ENCODE assay signal across 1 cellular context in the genomic region with DNA sequence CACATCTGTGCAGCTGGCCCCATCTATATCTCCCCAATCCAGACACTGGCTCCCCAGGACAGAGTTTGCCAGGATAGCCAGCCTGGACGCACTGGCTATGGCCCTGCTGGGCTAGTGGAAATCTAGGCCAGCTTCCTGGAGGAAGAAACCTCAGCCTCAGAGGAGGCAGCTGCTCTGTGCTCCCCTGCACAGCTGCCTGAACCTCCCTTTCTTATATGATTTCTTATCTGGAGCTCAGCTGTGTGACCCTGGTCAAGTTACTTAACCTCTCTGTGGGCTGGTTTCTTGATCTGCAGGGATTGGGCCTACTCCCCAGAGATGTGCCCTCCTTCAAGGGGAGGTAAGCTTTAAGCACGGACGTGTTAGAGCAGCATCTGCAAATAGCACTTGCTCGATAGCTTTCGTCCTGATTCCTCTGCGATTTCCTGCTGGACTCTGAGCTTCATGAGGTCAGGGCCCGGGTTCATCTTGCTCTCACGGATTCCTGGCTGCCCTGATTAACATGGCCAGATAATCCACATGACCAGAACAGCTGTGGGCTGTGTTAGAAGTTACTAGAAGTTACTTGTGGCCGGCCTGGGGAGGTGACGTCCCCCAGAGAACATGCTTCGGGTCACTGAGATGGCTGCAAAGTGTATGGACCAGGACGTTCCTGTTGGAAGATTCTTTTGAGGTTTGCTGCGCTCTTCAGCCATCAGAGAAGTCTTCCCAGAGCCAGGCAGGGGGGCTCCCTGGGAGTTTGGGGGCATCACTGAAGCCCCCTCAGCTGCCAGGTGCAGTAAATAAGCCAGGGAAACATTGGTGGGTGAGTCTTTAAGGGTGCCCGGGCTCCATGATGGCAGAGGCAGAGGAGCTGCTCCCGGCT.
TF ChIP-seq lines count a peak whose summit lies in the region.

No MANE protein-coding gene starts in this region.

TF ChIP-seq in HepG2, 621 proteins besides CTCF, POLR2A, EP300 and RAD21 (continued from another document and continues in another):
- TF ChIP-seq, protein P1, sequence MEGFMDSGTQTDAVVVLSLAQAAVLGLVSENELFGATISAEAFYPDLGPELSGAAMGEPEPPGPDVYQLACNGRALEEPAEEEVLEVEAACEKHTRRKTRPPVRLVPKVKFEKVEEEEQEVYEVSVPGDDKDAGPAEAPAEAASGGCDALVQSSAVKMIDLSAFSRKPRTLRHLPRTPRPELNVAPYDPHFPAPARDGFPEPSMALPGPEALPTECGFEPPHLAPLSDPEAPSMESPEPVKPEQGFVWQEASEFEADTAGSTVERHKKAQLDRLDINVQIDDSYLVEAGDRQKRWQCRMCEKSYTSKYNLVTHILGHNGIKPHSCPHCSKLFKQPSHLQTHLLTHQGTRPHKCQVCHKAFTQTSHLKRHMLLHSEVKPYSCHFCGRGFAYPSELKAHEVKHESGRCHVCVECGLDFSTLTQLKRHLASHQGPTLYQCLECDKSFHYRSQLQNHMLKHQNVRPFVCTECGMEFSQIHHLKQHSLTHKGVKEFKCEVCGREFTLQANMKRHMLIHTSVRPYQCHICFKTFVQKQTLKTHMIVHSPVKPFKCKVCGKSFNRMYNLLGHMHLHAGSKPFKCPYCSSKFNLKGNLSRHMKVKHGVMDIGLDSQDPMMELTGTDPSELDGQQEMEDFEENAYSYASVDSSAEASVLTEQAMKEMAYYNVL (CRISPR knock-in tag; IDR thresholded peaks at IDR 0.05; ENCODE audit: borderline replicate concordance), result no peak
- no peak for TF ChIP-seq GMEB2 (CRISPR knock-in tag; IDR thresholded peaks at IDR 0.05; ENCODE audit: low read depth)
- TF ChIP-seq ZNF557 (CRISPR knock-in tag; IDR thresholded peaks at IDR 0.05), result no peak
- TF ChIP-seq ZNF547 (CRISPR knock-in tag; IDR thresholded peaks at IDR 0.05), result peak; percentile 61
- no peak for TF ChIP-seq ZNF343 (CRISPR knock-in tag; IDR thresholded peaks at IDR 0.05)
- peak; percentile 55; the same call in 1 of the 2 replicates for TF ChIP-seq ZNF713 (CRISPR knock-in tag; IDR thresholded peaks at IDR 0.05)
- no peak for TF ChIP-seq SYNCRIP (IDR thresholded peaks at IDR 0.05; ENCODE audit: insufficient read depth, low read depth, low read length)
- no peak for TF ChIP-seq NFE2L1 (CRISPR knock-in tag; IDR thresholded peaks at IDR 0.05; ENCODE audit: borderline replicate concordance)
- TF ChIP-seq, protein P2, sequence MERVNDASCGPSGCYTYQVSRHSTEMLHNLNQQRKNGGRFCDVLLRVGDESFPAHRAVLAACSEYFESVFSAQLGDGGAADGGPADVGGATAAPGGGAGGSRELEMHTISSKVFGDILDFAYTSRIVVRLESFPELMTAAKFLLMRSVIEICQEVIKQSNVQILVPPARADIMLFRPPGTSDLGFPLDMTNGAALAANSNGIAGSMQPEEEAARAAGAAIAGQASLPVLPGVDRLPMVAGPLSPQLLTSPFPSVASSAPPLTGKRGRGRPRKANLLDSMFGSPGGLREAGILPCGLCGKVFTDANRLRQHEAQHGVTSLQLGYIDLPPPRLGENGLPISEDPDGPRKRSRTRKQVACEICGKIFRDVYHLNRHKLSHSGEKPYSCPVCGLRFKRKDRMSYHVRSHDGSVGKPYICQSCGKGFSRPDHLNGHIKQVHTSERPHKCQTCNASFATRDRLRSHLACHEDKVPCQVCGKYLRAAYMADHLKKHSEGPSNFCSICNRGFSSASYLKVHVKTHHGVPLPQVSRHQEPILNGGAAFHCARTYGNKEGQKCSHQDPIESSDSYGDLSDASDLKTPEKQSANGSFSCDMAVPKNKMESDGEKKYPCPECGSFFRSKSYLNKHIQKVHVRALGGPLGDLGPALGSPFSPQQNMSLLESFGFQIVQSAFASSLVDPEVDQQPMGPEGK (CRISPR knock-in tag; IDR thresholded peaks at IDR 0.05), result peak; percentile 69
- TF ChIP-seq ZNF562 (CRISPR knock-in tag; IDR thresholded peaks at IDR 0.05; ENCODE audit: borderline replicate concordance), result no peak
- TF ChIP-seq ZC3H4 (CRISPR knock-in tag; IDR thresholded peaks at IDR 0.05; ENCODE audit: borderline replicate concordance), result no peak
- no peak; the same call in 1 of the 2 replicates for TF ChIP-seq ZNF33B (CRISPR knock-in tag; IDR thresholded peaks at IDR 0.05)
- no peak for TF ChIP-seq MED8 (CRISPR knock-in tag; IDR thresholded peaks at IDR 0.05; ENCODE audit: insufficient replicate concordance)
- no peak for TF ChIP-seq RBM39 (IDR thresholded peaks at IDR 0.05; ENCODE audit: low read depth, low read length, poor library complexity, severe bottlenecking)
- 0 out of 2 replicates have a peak, but pooled peaks have one; percentile 24 for TF ChIP-seq ZNF280D (CRISPR knock-in tag; IDR thresholded peaks at IDR 0.05)
- TF ChIP-seq CBFB (CRISPR knock-in tag; IDR thresholded peaks at IDR 0.05), result no peak; the same call in 1 of the 2 replicates
- TF ChIP-seq, protein P3, sequence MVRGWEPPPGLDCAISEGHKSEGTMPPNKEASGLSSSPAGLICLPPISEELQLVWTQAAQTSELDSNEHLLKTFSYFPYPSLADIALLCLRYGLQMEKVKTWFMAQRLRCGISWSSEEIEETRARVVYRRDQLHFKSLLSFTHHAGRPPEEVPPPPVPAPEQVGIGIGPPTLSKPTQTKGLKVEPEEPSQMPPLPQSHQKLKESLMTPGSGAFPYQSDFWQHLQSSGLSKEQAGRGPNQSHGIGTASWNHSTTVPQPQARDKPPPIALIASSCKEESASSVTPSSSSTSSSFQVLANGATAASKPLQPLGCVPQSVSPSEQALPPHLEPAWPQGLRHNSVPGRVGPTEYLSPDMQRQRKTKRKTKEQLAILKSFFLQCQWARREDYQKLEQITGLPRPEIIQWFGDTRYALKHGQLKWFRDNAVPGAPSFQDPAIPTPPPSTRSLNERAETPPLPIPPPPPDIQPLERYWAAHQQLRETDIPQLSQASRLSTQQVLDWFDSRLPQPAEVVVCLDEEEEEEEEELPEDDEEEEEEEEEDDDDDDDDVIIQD (CRISPR knock-in tag; IDR thresholded peaks at IDR 0.05; ENCODE audit: low read depth), result peak; percentile 70; the same call in 1 of the 2 replicates
- no peak for TF ChIP-seq ZNF407 (CRISPR knock-in tag; IDR thresholded peaks at IDR 0.05; ENCODE audit: not compliant biosample characterization)
- TF ChIP-seq SUZ12 (IDR thresholded peaks at IDR 0.05; ENCODE audit: low read depth, low read length), result no peak
- TF ChIP-seq ZNF496 (CRISPR knock-in tag; IDR thresholded peaks at IDR 0.05; ENCODE audit: insufficient replicate concordance), result no peak
- TF ChIP-seq, protein P4, sequence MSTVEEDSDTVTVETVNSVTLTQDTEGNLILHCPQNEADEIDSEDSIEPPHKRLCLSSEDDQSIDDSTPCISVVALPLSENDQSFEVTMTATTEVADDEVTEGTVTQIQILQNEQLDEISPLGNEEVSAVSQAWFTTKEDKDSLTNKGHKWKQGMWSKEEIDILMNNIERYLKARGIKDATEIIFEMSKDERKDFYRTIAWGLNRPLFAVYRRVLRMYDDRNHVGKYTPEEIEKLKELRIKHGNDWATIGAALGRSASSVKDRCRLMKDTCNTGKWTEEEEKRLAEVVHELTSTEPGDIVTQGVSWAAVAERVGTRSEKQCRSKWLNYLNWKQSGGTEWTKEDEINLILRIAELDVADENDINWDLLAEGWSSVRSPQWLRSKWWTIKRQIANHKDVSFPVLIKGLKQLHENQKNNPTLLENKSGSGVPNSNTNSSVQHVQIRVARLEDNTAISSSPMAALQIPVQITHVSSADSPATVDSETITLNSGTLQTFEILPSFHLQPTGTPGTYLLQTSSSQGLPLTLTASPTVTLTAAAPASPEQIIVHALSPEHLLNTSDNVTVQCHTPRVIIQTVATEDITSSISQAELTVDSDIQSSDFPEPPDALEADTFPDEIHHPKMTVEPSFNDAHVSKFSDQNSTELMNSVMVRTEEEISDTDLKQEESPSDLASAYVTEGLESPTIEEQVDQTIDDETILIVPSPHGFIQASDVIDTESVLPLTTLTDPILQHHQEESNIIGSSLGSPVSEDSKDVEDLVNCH (CRISPR knock-in tag; IDR thresholded peaks at IDR 0.05), result no peak
- TF ChIP-seq CENPT (CRISPR knock-in tag; IDR thresholded peaks at IDR 0.05; ENCODE audit: low read depth), result no peak
- TF ChIP-seq RFX5 (IDR thresholded peaks at IDR 0.05; ENCODE audit: low read depth, low read length), result no peak
- TF ChIP-seq GATAD2A (CRISPR knock-in tag; IDR thresholded peaks at IDR 0.05), result peak; percentile 88
- no peak for TF ChIP-seq ZFYVE20 (CRISPR knock-in tag; IDR thresholded peaks at IDR 0.05; ENCODE audit: borderline replicate concordance, low read depth)
